ENCODE assay signal across 11 cellular contexts in the genomic region with DNA sequence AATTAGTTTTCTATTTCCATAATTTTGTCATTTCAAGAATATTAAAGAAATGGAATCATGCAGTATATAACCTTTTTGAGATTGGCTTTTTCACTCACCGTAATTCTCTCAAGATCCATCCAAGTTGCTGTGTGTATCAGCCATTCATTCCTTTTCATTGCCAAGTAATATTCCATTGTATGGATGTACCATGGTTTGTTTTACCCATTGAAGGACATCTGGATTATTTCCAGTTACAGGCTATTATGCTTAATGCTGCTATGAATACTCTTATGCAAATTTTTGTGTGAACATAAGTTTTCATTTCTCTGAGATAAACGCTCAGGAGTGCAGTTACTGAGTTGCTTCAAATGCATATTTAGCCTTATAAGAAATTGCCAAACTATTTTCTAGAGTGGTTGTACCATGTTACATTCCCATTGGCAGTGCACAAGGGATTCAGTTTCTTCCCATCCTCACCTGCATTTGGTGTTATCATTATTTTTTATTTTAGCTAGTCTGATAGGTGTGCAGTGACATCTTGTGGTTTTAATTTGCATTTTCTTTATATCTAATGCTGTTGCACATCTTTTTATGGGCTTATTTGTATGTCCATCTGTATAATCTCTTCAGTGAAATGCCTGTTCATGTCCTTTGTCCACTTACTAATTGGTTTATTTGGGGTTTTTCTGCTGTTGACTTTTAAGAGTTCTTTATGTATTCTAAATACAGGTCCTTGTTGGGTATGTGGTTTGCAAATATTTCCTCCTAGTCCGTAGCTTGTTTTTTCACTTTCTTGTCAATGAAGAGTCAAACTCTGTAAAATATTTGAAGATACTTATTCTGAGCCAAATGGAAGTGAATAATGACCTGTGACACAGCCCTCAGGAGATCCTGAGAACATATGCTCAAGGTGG. TPM values are rescaled to one million over a fixed set of nuclear protein-coding genes. Genes with fewer than 3 reads are reported as not detected.
DNase-seq lines count a peak whose midpoint lies in the region; ATAC-seq and TF ChIP-seq lines count a peak whose summit lies in the region.
"Had no signal": no experiment of that assay in that cellular context is flagged by ENCODE, and none has a peak within 500 bp of the region (broad histone marks: within the 10 kb centered on the region; RNA-seq: fewer than 3 reads in every experiment).

No MANE protein-coding gene starts in this region.

- no peak for ATAC-seq in foreskin keratinocyte
- no peak for ATAC-seq in HG02623 (IDR thresholded peaks at IDR 0.05; ENCODE audit: unreplicated experiment)

- H3K27ac ChIP-seq in A673 (ENCODE audit: low read depth, low read length, poor library complexity, severe bottlenecking) (no peak overlapping the region), HEK293 (ENCODE audit: extremely low read depth, low read depth, low read length) (no peak overlapping the region), foreskin keratinocyte (no peak overlapping the region)

- no TSS peak for BruUV-seq in A673 (replicated peaks; lab: Mats Ljungman, UMichigan)

- H3K4me1 ChIP-seq in A673 (ENCODE audit: insufficient read depth, low read length, poor library complexity, severe bottlenecking) (no peaks in the 10 kb centered on the region), HEK293 (ENCODE audit: control insufficient read depth, insufficient read depth, low read length) (no peaks in the 10 kb centered on the region), foreskin keratinocyte (peaks cover 3% of the 10 kb centered on the region)

- POLR2A ChIA-PET in A673 (lab: Charles Lee; ENCODE audit: low non-redundant PET) (no interaction called here), HEK293 (lab: Yijun Ruan, JAX) (no interaction called here)

- TF ChIP-seq CTCF in A673 (conservative IDR thresholded peaks at IDR 0.05; ENCODE audit: low read depth, low read length) (peak; percentile 46; the same call in 1 of the 2 replicates), HEK293 (tag by site-specific recombination; IDR thresholded peaks at IDR 0.05) (no peak), foreskin keratinocyte (conservative IDR thresholded peaks at IDR 0.05) (peak; percentile 75)

- H3K9me3 ChIP-seq in A673 (ENCODE audit: low read depth, low read length, poor library complexity, severe bottlenecking), result peaks cover 6% of the 10 kb centered on the region
- no peaks in the 10 kb centered on the region for H3K9me3 ChIP-seq in HEK293 (ENCODE audit: control insufficient read depth, insufficient read depth, low read depth, low read length)

- intact Hi-C loops in A673 (cut with micrococcal nuclease; ENCODE audit: unreplicated experiment), result no loop called here

- no peak overlapping the region for H3K4me3 ChIP-seq in A673 (ENCODE audit: low read depth, low read length, poor library complexity, severe bottlenecking)
- H3K4me3 ChIP-seq in HEK293 (ENCODE audit: low read depth, low read length), result no peak overlapping the region

- DNase-seq in A673 (ENCODE audit: low spot score) (peak; percentile 22), RKO (ENCODE audit: low spot score) (peak; percentile 57), foreskin keratinocyte (peak in 1 of 2 donors; percentile 17), midbrain (lab: John Stamatoyannopoulos, UW) (no peak), UCSD-AML1 (lab: John Stamatoyannopoulos, UW; ENCODE audit: unreplicated experiment) (no peak), SHP77 (lab: John Stamatoyannopoulos, UW) (no peak)
- DNase-seq: activated CD4-positive, CD25-positive, alpha-beta regulatory T cell treated with anti-CD3 and anti-CD28 coated beads, Interleukin-2, amount 50 U/mL, for 72 hours; activated naive CD4-positive, alpha-beta T cell treated with Interleukin-2 at 50 U/mL for 16 hours; H9 had no signal

- no peaks in the 10 kb centered on the region for H3K36me3 ChIP-seq in A673 (ENCODE audit: insufficient read depth, low read length, poor library complexity, severe bottlenecking)
- no peaks in the 10 kb centered on the region for H3K36me3 ChIP-seq in HEK293 (ENCODE audit: control insufficient read depth in 2 of 2, insufficient read depth in 1 of 2, low read length in 2 of 2)

- CTCF ChIA-PET in A673 (lab: Charles Lee) (interaction anchor here (0.6 kb wide), 1 partner anchor 38 kb away, joined by 3 read pairs; no protein-coding TSS in a partner anchor), HEK293 (lab: Yijun Ruan, JAX) (interaction anchor here (1.0 to 1.4 kb wide), 2 partner anchors 9 to 83 kb away, joined by 5 read pairs; no protein-coding TSS in a partner anchor)

- H3K27me3 ChIP-seq in A673 (replicated peaks; ENCODE audit: insufficient read depth, low read depth, low read length, poor library complexity), result no peaks in the 10 kb centered on the region
- no peaks in the 10 kb centered on the region for H3K27me3 ChIP-seq in foreskin keratinocyte

TF ChIP-seq in HEK293, 187 proteins besides CTCF, POLR2A, EP300 and RAD21:
- TF ChIP-seq ZNF654 (tag by site-specific recombination; IDR thresholded peaks at IDR 0.05; ENCODE audit: low read depth) (peak; percentile 71), ZNF529 (tag by site-specific recombination; IDR thresholded peaks at IDR 0.05; ENCODE audit: insufficient replicate concordance) (no peak), HOXC10 (CRISPR knock-in tag; IDR thresholded peaks at IDR 0.05) (no peak), SCRT2 (tag by site-specific recombination; IDR thresholded peaks at IDR 0.05) (peak; percentile 49; the same call in 1 of the 2 replicates), ZNF146 (tag by site-specific recombination; IDR thresholded peaks at IDR 0.05) (peak; percentile 89), ZNF830 (tag by site-specific recombination; IDR thresholded peaks at IDR 0.05; ENCODE audit: low read depth) (no peak), ZNF211 (tag by site-specific recombination; IDR thresholded peaks at IDR 0.05; ENCODE audit: low read depth) (peak; percentile 28; the same call in 1 of the 2 replicates)

RNA-seq across cellular contexts. Expression of a gene that starts 32.7 kb away (rescaled TPM):
- total RNA-seq in A673 (2021) (11.5 and 16.8 TPM in 2 replicates), foreskin keratinocyte (6.7 and 7.5 TPM in 2 replicates)
- polyA plus RNA-seq in foreskin keratinocyte, result 4.8 and 6.0 TPM in 2 replicates

Comparison
In these comparisons a context has a peak if more than half of its experiments do, and no peak if none do; other contexts are left out.
1. DNase-seq: peak in A673 (single experiment) and RKO (single experiment); none in midbrain (single experiment), UCSD-AML1 (single experiment) and SHP77 (0 of 2).